In the genomic region with DNA sequence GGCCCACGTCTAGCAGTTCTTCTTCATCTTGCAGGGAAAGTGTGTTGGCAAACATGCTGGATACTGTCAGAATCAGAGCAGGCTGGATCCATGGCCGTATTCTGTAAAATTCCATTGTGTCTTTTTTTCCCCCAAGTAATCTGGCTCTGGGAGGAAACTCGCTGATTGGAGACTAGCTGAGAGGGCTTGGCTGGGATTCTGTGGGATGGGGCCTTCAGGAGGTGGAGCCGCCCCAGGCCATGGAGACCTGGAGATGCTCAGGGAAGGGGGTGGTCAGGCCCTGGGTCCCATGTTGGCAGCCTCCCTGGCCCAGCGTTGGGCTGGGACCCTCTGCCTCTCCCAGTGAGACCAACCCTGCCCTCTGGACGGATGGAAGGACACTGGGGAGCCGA, we compare ENCODE assay signal across 26 cellular contexts.
DNase-seq lines count a peak whose midpoint lies in the region; ATAC-seq and TF ChIP-seq lines count a peak whose summit lies in the region.
"Had no signal": no experiment of that assay in that cellular context is flagged by ENCODE, and none has a peak within 500 bp of the region (broad histone marks: within the 10 kb centered on the region; RNA-seq: fewer than 3 reads in every experiment).

No MANE protein-coding gene starts in this region.

- POLR2A ChIA-PET in CD8-positive, alpha-beta memory T cell (lab: Charles Lee), result no interaction called here

- TF ChIP-seq CTCF in chondrocyte (IDR thresholded peaks at IDR 0.05), result no peak
- no peak for TF ChIP-seq CTCF in right atrium auricular region (IDR thresholded peaks at IDR 0.05)
- no peak for TF ChIP-seq CTCF in lower leg skin (IDR thresholded peaks at IDR 0.05)

- H3K4me3 ChIP-seq in right atrium auricular region, result no peak overlapping the region
- H3K4me3 ChIP-seq in CD8-positive, alpha-beta memory T cell (ENCODE audit: low read length), result no peak overlapping the region
- H3K4me3 ChIP-seq in lower leg skin (ENCODE audit: low read depth, poor library complexity, severe bottlenecking), result no peak overlapping the region
- H3K4me3 ChIP-seq: GM12878, K562, ovary, thoracic aorta had no signal

- WGBS in lower leg skin, 2 donors, result 64 to 75% methylated on average over 7 of the region's 7 CpGs

- H3K4me1 Mint-ChIP-seq in chondrocyte (ENCODE audit: low read depth), result peaks cover 49% of the 10 kb centered on the region
- peaks cover 3 to 7% (median 4%) of the 10 kb centered on the region in 3 donors for H3K4me1 Mint-ChIP-seq in CD8-positive, alpha-beta memory T cell
- H3K4me1 Mint-ChIP-seq: activated T-helper 17 cell treated with anti-CD3 and anti-CD28 coated beads, Interleukin-2, amount 50 U/mL, for 72 hours; naive B cell had no signal

- no peaks in the 10 kb centered on the region for H3K27me3 ChIP-seq in right atrium auricular region
- H3K27me3 ChIP-seq in CD8-positive, alpha-beta memory T cell (ENCODE audit: insufficient read depth, low read length, poor library complexity, severe bottlenecking), result no peaks in the 10 kb centered on the region
- H3K27me3 ChIP-seq: BE2C, ovary had no signal

- H3K9me3 ChIP-seq in right atrium auricular region, result no peaks in the 10 kb centered on the region
- H3K9me3 ChIP-seq in CD8-positive, alpha-beta memory T cell (ENCODE audit: low read length), result no peaks in the 10 kb centered on the region
- H3K9me3 ChIP-seq: BE2C, ovary, thoracic aorta had no signal

- no peaks in the 10 kb centered on the region for H3K27me3 Mint-ChIP-seq in chondrocyte (ENCODE audit: low read depth)
- H3K27me3 Mint-ChIP-seq in CD8-positive, alpha-beta memory T cell, result peaks cover 0 to 7% of the 10 kb centered on the region in 2 donors

- no peaks in the 10 kb centered on the region for H3K36me3 Mint-ChIP-seq in chondrocyte (ENCODE audit: low read depth)
- H3K36me3 Mint-ChIP-seq in CD8-positive, alpha-beta memory T cell, result no peaks in the 10 kb centered on the region
- H3K36me3 Mint-ChIP-seq: activated naive CD8-positive, alpha-beta T cell had no signal

- no peaks in the 10 kb centered on the region for H3K36me3 ChIP-seq in right atrium auricular region
- no peaks in the 10 kb centered on the region for H3K36me3 ChIP-seq in CD8-positive, alpha-beta memory T cell (ENCODE audit: insufficient read depth, low read length)
- H3K36me3 ChIP-seq: BE2C, ovary, thoracic aorta, WERI-Rb-1 had no signal

- H3K4me1 ChIP-seq in right atrium auricular region, result peaks cover 0 to 43% of the 10 kb centered on the region in 2 donors
- no peaks in the 10 kb centered on the region for H3K4me1 ChIP-seq in CD8-positive, alpha-beta memory T cell (ENCODE audit: insufficient read depth, low read length)

- peak overlapping the region; percentile 91 for H3K27ac Mint-ChIP-seq in chondrocyte (ENCODE audit: unreplicated experiment)
- H3K27ac Mint-ChIP-seq in CD8-positive, alpha-beta memory T cell, result no peak overlapping the region
- H3K27ac Mint-ChIP-seq: activated naive CD8-positive, alpha-beta T cell; activated T-helper 17 cell treated with anti-CD3 and anti-CD28 coated beads, Interleukin-2, amount 50 U/mL, for 72 hours; naive B cell had no signal

- peak; percentile 57 for DNase-seq in Ammon's horn (ENCODE audit: low spot score)
- DNase-seq in chondrocyte (ENCODE audit: low spot score), result no peak
- DNase-seq in right atrium auricular region (ENCODE audit: low spot score), result no peak
- DNase-seq in sciatic nerve (ENCODE audit: low spot score), result no peak
- no peak for DNase-seq in NCI-H2171 treated with DMSO at 0.1 percent for 48 hours (lab: John Stamatoyannopoulos, UW)
- no peak for DNase-seq in NCI-H524 treated with DMSO at 0.1 percent for 48 hours (lab: John Stamatoyannopoulos, UW)
- no peak for DNase-seq in CD8-positive, alpha-beta memory T cell
- DNase-seq in lower leg skin (ENCODE audit: low spot score in 2 of 2), result no peak
- DNase-seq: activated CD4-positive, alpha-beta T cell treated with anti-CD3 and anti-CD28 coated beads, Interleukin-2, amount 50 U/mL, for 1 hour; BE2C; DMS79; islet precursor cell; mammary epithelial cell; MM.1S; naive B cell; NCI-H1436; NCI-H524; ovary; T-helper 2 cell; WERI-Rb-1 had no signal

- H3K4me3 Mint-ChIP-seq in chondrocyte (ENCODE audit: unreplicated experiment), result no peak overlapping the region
- no peak overlapping the region for H3K4me3 Mint-ChIP-seq in CD8-positive, alpha-beta memory T cell
- H3K4me3 Mint-ChIP-seq: activated naive CD8-positive, alpha-beta T cell; activated T-helper 17 cell treated with anti-CD3 and anti-CD28 coated beads, Interleukin-2, amount 50 U/mL, for 72 hours; naive B cell had no signal

- no peak for TF ChIP-seq POLR2A in lower leg skin (IDR thresholded peaks at IDR 0.05)

- CTCF ChIA-PET in CD8-positive, alpha-beta memory T cell (lab: Charles Lee), result no interaction called here

- intact Hi-C loops in sciatic nerve (cut with DNase I) (no loop called here), lower leg skin (cut with DNase I; ENCODE audit: low total_unique reads) (no loop called here)

- peak overlapping the region; percentile 60 to 68 for H3K27ac ChIP-seq in right atrium auricular region
- no peak overlapping the region for H3K27ac ChIP-seq in CD8-positive, alpha-beta memory T cell (ENCODE audit: low read depth, low read length)
- H3K27ac ChIP-seq: ovary, WERI-Rb-1 had no signal

- H3K9me3 Mint-ChIP-seq in chondrocyte (ENCODE audit: low read depth), result no peaks in the 10 kb centered on the region
- H3K9me3 Mint-ChIP-seq in CD8-positive, alpha-beta memory T cell, result peaks cover 0 to under 1% (median 0%) of the 10 kb centered on the region in 5 donors
- H3K9me3 Mint-ChIP-seq: activated T-helper 17 cell treated with anti-CD3 and anti-CD28 coated beads, Interleukin-2, amount 50 U/mL, for 72 hours had no signal

- peak; percentile 7 for ATAC-seq in sciatic nerve
- ATAC-seq: activated T-helper 17 cell treated with anti-CD3 and anti-CD28 coated beads, Interleukin-2, amount 50 U/mL, for 72 hours; GM12878; HCT116; K562 had no signal
